16 cellular contexts compared by ENCODE assay signal in the genomic region with DNA sequence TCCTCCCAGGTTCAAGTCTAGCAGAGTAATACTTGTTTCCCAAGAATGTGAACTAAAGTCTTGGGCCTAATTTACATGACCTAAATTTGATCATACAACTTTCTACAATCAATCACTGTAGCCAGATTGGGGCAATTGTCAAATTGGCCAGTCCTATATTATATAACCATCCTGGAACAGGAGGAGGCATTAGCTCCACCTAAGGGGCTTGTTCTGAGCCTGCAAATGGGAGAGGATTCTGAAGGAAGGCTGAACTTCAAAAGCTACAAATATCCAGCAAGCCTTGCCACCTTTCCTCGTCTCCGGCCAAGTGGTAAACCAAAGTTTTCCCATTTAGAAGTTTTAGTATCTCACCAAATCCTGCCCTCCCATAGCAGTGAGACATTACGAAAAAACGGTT.
DNase-seq lines count a peak whose midpoint lies in the region; ATAC-seq and TF ChIP-seq lines count a peak whose summit lies in the region.
"Had no signal": no experiment of that assay in that cellular context is flagged by ENCODE, and none has a peak within 500 bp of the region (broad histone marks: within the 10 kb centered on the region; RNA-seq: fewer than 3 reads in every experiment).

No MANE protein-coding gene starts in this region.

- H3K4me3 Mint-ChIP-seq in MCF 10A (ENCODE audit: unreplicated experiment): no peak overlapping the region
- H3K4me3 Mint-ChIP-seq in activated naive CD8-positive, alpha-beta T cell treated with anti-CD3 and anti-CD28 coated beads, Interleukin-2, amount 50 U/mL, for 24 hours: no peak overlapping the region
- H3K4me3 Mint-ChIP-seq: T-helper 1 cell treated with Interleukin-12 subunit alpha and Interleukin-12 subunit beta and Interleukin-4 antibody, amounts not matched to agents 30 μg/mL and 1 μg/mL, for 36 hours had no signal

- no peaks in the 10 kb centered on the region for H3K36me3 Mint-ChIP-seq in MCF 10A (ENCODE audit: insufficient read depth, unreplicated experiment)
- H3K36me3 Mint-ChIP-seq in activated naive CD8-positive, alpha-beta T cell treated with anti-CD3 and anti-CD28 coated beads, Interleukin-2, amount 50 U/mL, for 24 hours (ENCODE audit: low read depth): no peaks in the 10 kb centered on the region

- no peaks in the 10 kb centered on the region for H3K4me1 ChIP-seq in breast epithelium
- H3K4me1 ChIP-seq: psoas muscle had no signal

- no peaks in the 10 kb centered on the region for H3K27me3 ChIP-seq in breast epithelium

- no peak overlapping the region for H3K27ac Mint-ChIP-seq in MCF 10A (ENCODE audit: low read depth, unreplicated experiment)
- no peak overlapping the region for H3K27ac Mint-ChIP-seq in activated naive CD8-positive, alpha-beta T cell treated with anti-CD3 and anti-CD28 coated beads, Interleukin-2, amount 50 U/mL, for 24 hours
- H3K27ac Mint-ChIP-seq: T-helper 1 cell treated with Interleukin-12 subunit alpha and Interleukin-12 subunit beta and Interleukin-4 antibody, amounts not matched to agents 30 μg/mL and 1 μg/mL, for 36 hours had no signal

- H3K27ac ChIP-seq in breast epithelium: no peak overlapping the region
- H3K27ac ChIP-seq: HL-60, psoas muscle had no signal

- CTCF ChIA-PET in MCF 10A (lab: Yijun Ruan, JAX): interaction anchor here (0.7 kb wide), 1 partner anchor 289 kb away, joined by 3 read pairs; no protein-coding TSS in a partner anchor

- no TSS peak for BruUV-seq in MCF 10A (replicated peaks; lab: Mats Ljungman, UMichigan)

- ATAC-seq in HG03039 (IDR thresholded peaks at IDR 0.05; ENCODE audit: unreplicated experiment): no peak
- no peak for ATAC-seq in activated naive CD8-positive, alpha-beta T cell treated with anti-CD3 and anti-CD28 coated beads, Interleukin-2, amount 50 U/mL, for 24 hours
- ATAC-seq: mucosa of descending colon, psoas muscle had no signal

- POLR2A ChIA-PET in MCF 10A (lab: Yijun Ruan, JAX): no interaction called here

- H3K36me3 ChIP-seq in breast epithelium: no peaks in the 10 kb centered on the region

- H3K4me3 ChIP-seq in breast epithelium: no peak overlapping the region
- H3K4me3 ChIP-seq in fibroblast of mammary gland (ENCODE audit: control insufficient read depth, low read depth, low read length): no peak overlapping the region
- H3K4me3 ChIP-seq: mucosa of descending colon, psoas muscle had no signal

- no peaks in the 10 kb centered on the region for H3K27me3 Mint-ChIP-seq in MCF 10A (ENCODE audit: insufficient read depth, unreplicated experiment)
- H3K27me3 Mint-ChIP-seq in activated naive CD8-positive, alpha-beta T cell treated with anti-CD3 and anti-CD28 coated beads, Interleukin-2, amount 50 U/mL, for 24 hours: no peaks in the 10 kb centered on the region

- DNase-seq in MCF 10A (ENCODE audit: unreplicated experiment) (peak; percentile 15), breast epithelium (ENCODE audit: low spot score in 2 of 2) (no peak), OCI-M1 (lab: John Stamatoyannopoulos, UW) (peak; percentile 55), fibroblast of mammary gland (ENCODE audit: low read depth) (no peak), MV-4-11 (lab: John Stamatoyannopoulos, UW) (no peak), HCEC 1CT (no peak)
- no peak for DNase-seq in activated naive CD8-positive, alpha-beta T cell treated with anti-CD3 and anti-CD28 coated beads, Interleukin-2, amount 50 U/mL, for 24 hours
- DNase-seq: activated CD4-positive, alpha-beta T cell treated with anti-CD3 and anti-CD28 coated beads for 48 hours; amniotic stem cell; DND-41; mucosa of descending colon; NCI-H2171 treated with DMSO at 0.1 percent for 48 hours; psoas muscle had no signal

- TF ChIP-seq CTCF in MCF 10A (IDR thresholded peaks at IDR 0.05; ENCODE audit: unreplicated experiment) (no peak), breast epithelium (IDR thresholded peaks at IDR 0.05) (no peak), fibroblast of mammary gland (conservative IDR thresholded peaks at IDR 0.05; ENCODE audit: control insufficient read depth, insufficient read depth, low read depth, low read length) (peak; percentile 23)

- intact Hi-C loops in MCF 10A (cut with micrococcal nuclease) (no loop called here), breast epithelium (cut with DNase I; ENCODE audit: low total_unique reads) (loop anchor here (5.0 kb wide), 1 partner anchor 654 kb away; no protein-coding TSS in a partner anchor)

- peaks cover 11% of the 10 kb centered on the region for H3K4me1 Mint-ChIP-seq in MCF 10A (ENCODE audit: insufficient read depth, unreplicated experiment)
- no peaks in the 10 kb centered on the region for H3K4me1 Mint-ChIP-seq in activated naive CD8-positive, alpha-beta T cell treated with anti-CD3 and anti-CD28 coated beads, Interleukin-2, amount 50 U/mL, for 24 hours

- no peaks in the 10 kb centered on the region for H3K9me3 Mint-ChIP-seq in MCF 10A (ENCODE audit: unreplicated experiment)
- no peaks in the 10 kb centered on the region for H3K9me3 Mint-ChIP-seq in activated naive CD8-positive, alpha-beta T cell treated with anti-CD3 and anti-CD28 coated beads, Interleukin-2, amount 50 U/mL, for 24 hours
- H3K9me3 Mint-ChIP-seq: T-helper 1 cell treated with Interleukin-12 subunit alpha and Interleukin-12 subunit beta and Interleukin-4 antibody, amounts not matched to agents 30 μg/mL and 1 μg/mL, for 36 hours had no signal

- H3K9me3 ChIP-seq in breast epithelium: no peaks in the 10 kb centered on the region
- H3K9me3 ChIP-seq: mucosa of descending colon, psoas muscle had no signal

- no peak for TF ChIP-seq POLR2A in breast epithelium (IDR thresholded peaks at IDR 0.05)

Comparison
In these comparisons a context has a peak if more than half of its experiments do, and no peak if none do; other contexts are left out.
1. DNase-seq: peak in MCF 10A (single experiment) and OCI-M1 (single experiment); none in breast epithelium (0 of 2), fibroblast of mammary gland (single experiment), MV-4-11 (single experiment), HCEC 1CT (single experiment) and activated naive CD8-positive, alpha-beta T cell treated with anti-CD3 and anti-CD28 coated beads, Interleukin-2, amount 50 U/mL, for 24 hours (single experiment).